In the genomic region with DNA sequence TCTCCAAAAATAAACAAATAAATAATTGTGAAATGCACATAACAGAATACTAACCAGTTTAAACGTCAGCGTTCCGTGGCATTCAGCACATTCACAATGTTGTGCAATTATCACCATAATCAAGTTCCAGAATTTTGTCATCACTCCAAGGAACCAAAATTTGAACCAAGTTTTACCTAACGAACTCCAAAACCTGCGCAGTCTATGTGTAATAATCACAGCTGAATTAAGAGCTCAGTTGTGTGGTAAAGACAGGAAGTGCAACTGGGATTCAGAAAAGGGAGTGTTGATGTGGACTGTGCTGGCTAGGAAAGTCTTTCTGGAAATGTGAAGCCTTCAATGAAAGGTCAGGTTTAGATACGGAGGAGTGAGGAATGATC, we compare ENCODE assay signal across 11 cellular contexts. TPM values are rescaled to one million over a fixed set of nuclear protein-coding genes. Genes with fewer than 3 reads are reported as not detected.
DNase-seq lines count a peak whose midpoint lies in the region; FAIRE-seq and TF ChIP-seq lines count a peak whose summit lies in the region.
"Had no signal": no experiment of that assay in that cellular context is flagged by ENCODE, and none has a peak within 500 bp of the region (broad histone marks: within the 10 kb centered on the region; RNA-seq: fewer than 3 reads in every experiment).

No MANE protein-coding gene starts in this region.

- H2AFZ ChIP-seq in mammary epithelial cell (ENCODE audit: low read depth, low read length) = no peak overlapping the region
- peak overlapping the region; percentile 95; the same call in 1 of the 2 replicates for H2AFZ ChIP-seq in PC-9

- DNase-seq in breast epithelium (ENCODE audit: low spot score in 2 of 2) (no peak), mammary epithelial cell (no peak), PC-9 (no peak), fibroblast of the aortic adventitia (ENCODE audit: low read depth) (no peak), tibial nerve (ENCODE audit: low spot score in 2 of 2) (no peak), GM19239 (ENCODE audit: insufficient read length, low spot score) (no peak), activated gamma-delta T cell treated with Interleukin-2 at 50 U/mL for 16 hours (no peak), progenitor cell of endocrine pancreas (ENCODE audit: low spot score, unreplicated experiment) (no peak)
- DNase-seq: activated naive CD4-positive, alpha-beta T cell treated with anti-CD3 and anti-CD28 coated beads, Interleukin-2, amount 50 U/mL, for 16 hours; HFFc6 had no signal

- FAIRE-seq in GM19239 (lab: Jason Lieb, UNC) = no peak

- BruUV-seq in mammary epithelial cell (replicated peaks; lab: Mats Ljungman, UMichigan) (no TSS peak), PC-9 (replicated peaks; lab: Mats Ljungman, UMichigan) (no TSS peak)

- no peak overlapping the region for H3K9ac ChIP-seq in mammary epithelial cell (ENCODE audit: insufficient read depth, low read length)

- 78% methylated on average over 6 of the region's 6 CpGs for WGBS in mammary epithelial cell (ENCODE audit: low coverage, missing lambda C conversion rate)
- WGBS in tibial nerve, 2 donors = 31 to 32% methylated on average over 6 of the region's 6 CpGs

- H3K79me2 ChIP-seq in mammary epithelial cell (ENCODE audit: insufficient read depth, low read length) = no peaks in the 10 kb centered on the region
- no peaks in the 10 kb centered on the region for H3K79me2 ChIP-seq in PC-9 (ENCODE audit: low read depth)

- no peak overlapping the region for H3K4me2 ChIP-seq in mammary epithelial cell (ENCODE audit: insufficient read depth, low read depth, low read length)
- H3K4me2 ChIP-seq in PC-9 = peak overlapping the region; percentile 93

- H3K27me3 Mint-ChIP-seq in progenitor cell of endocrine pancreas = peaks cover 35% of the 10 kb centered on the region

- in situ Hi-C loops in mammary epithelial cell (cut with MboI; ENCODE audit: low sequenced_read_pairs in 2 of 2) = no loop called here

- peaks cover 25% of the 10 kb centered on the region; the same call in 1 of the 2 replicates for H3F3A ChIP-seq in PC-9 (ENCODE audit: insufficient read depth, low read depth)

- no peaks in the 10 kb centered on the region for H3K9me2 ChIP-seq in PC-9 (ENCODE audit: insufficient read depth)

- H3K27ac Mint-ChIP-seq in progenitor cell of endocrine pancreas = no peak overlapping the region
- H3K27ac Mint-ChIP-seq: HFFc6 had no signal

- H3K4me3 ChIP-seq in breast epithelium (no peak overlapping the region), mammary epithelial cell (replicated peaks in 1 of 3; ENCODE audit: insufficient read depth in 1 of 3, low read depth in 2 of 3, low read length in 3 of 3) (no peak overlapping the region), PC-9 (peak overlapping the region; percentile 61; the same call in 1 of the 2 replicates), fibroblast of the aortic adventitia (ENCODE audit: low read depth, low read length) (no peak overlapping the region), tibial nerve (no peak overlapping the region)

- H3K9me3 ChIP-seq in breast epithelium (no peaks in the 10 kb centered on the region), mammary epithelial cell (replicated peaks; ENCODE audit: insufficient read depth, low read length) (no peaks in the 10 kb centered on the region), PC-9 (ENCODE audit: insufficient read depth, low read depth) (no peaks in the 10 kb centered on the region), tibial nerve (no peaks in the 10 kb centered on the region)

- TF ChIP-seq EP300 in tibial nerve (IDR thresholded peaks at IDR 0.05) = no peak

- H3K36me3 Mint-ChIP-seq in progenitor cell of endocrine pancreas (ENCODE audit: insufficient read depth) = no peaks in the 10 kb centered on the region

- dilution Hi-C loops in mammary epithelial cell (cut with HindIII; ENCODE audit: low sequenced_read_pairs) = no loop called here

- H4K20me1 ChIP-seq in mammary epithelial cell (ENCODE audit: insufficient read depth, low read length) = no peaks in the 10 kb centered on the region
- H4K20me1 ChIP-seq in PC-9 (ENCODE audit: insufficient read depth) = no peaks in the 10 kb centered on the region

- H3K36me3 ChIP-seq in breast epithelium (no peaks in the 10 kb centered on the region), mammary epithelial cell (ENCODE audit: insufficient read depth, low read length) (no peaks in the 10 kb centered on the region), PC-9 (ENCODE audit: low read depth) (no peaks in the 10 kb centered on the region), tibial nerve (no peaks in the 10 kb centered on the region)

- TF ChIP-seq CTCF in breast epithelium (IDR thresholded peaks at IDR 0.05) (no peak), mammary epithelial cell (conservative IDR thresholded peaks at IDR 0.05 in 1 of 2, IDR thresholded peaks at IDR 0.05 in 1 of 2; ENCODE audit: extremely low read depth in 1 of 2, insufficient read depth in 1 of 2, low read depth in 1 of 2, low read length in 2 of 2) (no peak), PC-9 (conservative IDR thresholded peaks at IDR 0.05) (no peak), fibroblast of the aortic adventitia (IDR thresholded peaks at IDR 0.05; ENCODE audit: insufficient read depth, low read length) (peak; percentile 9), tibial nerve (IDR thresholded peaks at IDR 0.05) (peak in 2 of 5 experiments; percentile 22 to 26), progenitor cell of endocrine pancreas (IDR thresholded peaks at IDR 0.05; ENCODE audit: unreplicated experiment) (no peak)

- intact Hi-C loops in breast epithelium (cut with DNase I; ENCODE audit: low total_unique reads) (no loop called here), mammary epithelial cell (cut with micrococcal nuclease) (loop anchor here (5.0 kb wide), 1 partner anchor 175 kb away; a partner anchor contains a TSS), PC-9 (cut with micrococcal nuclease; ENCODE audit: unreplicated experiment) (loop anchor here (5.0 kb wide), 1 partner anchor 305 kb away; a partner anchor contains a TSS)

- CTCF ChIA-PET in mammary epithelial cell (lab: Charles Lee; ENCODE audit: low non-redundant PET) = no interaction called here
- CTCF ChIA-PET in PC-9 (lab: Charles Lee) = interaction anchor here (0.6 to 1.3 kb wide), 4 partner anchors 10 to 110 kb away, joined by 3 to 5 read pairs (median 3); a partner anchor contains a TSS

- peaks cover 5 to 15% of the 10 kb centered on the region in 2 donors for H3K4me1 ChIP-seq in breast epithelium
- H3K4me1 ChIP-seq in mammary epithelial cell (ENCODE audit: insufficient read depth, low read length) = peaks cover 41% of the 10 kb centered on the region
- peaks cover 26% of the 10 kb centered on the region for H3K4me1 ChIP-seq in PC-9 (replicated peaks; ENCODE audit: insufficient read depth)
- peaks cover 0 to 64% (median 45%) of the 10 kb centered on the region in 4 donors for H3K4me1 ChIP-seq in tibial nerve

- H3K4me1 Mint-ChIP-seq in progenitor cell of endocrine pancreas (ENCODE audit: low read depth) = peaks cover 16% of the 10 kb centered on the region

- no peaks in the 10 kb centered on the region for H3K9me3 Mint-ChIP-seq in progenitor cell of endocrine pancreas (ENCODE audit: low read depth)
- H3K9me3 Mint-ChIP-seq: HFFc6 had no signal

- POLR2A ChIA-PET in PC-9 (lab: Charles Lee; ENCODE audit: unreplicated experiment) = no interaction called here

- H3K4me3 Mint-ChIP-seq in progenitor cell of endocrine pancreas (ENCODE audit: low read depth) = no peak overlapping the region
- H3K4me3 Mint-ChIP-seq: HFFc6 had no signal

- peak overlapping the region; percentile 90 to 96 for H3K27ac ChIP-seq in breast epithelium
- H3K27ac ChIP-seq in mammary epithelial cell (ENCODE audit: insufficient read depth, low read depth, low read length) = no peak overlapping the region
- H3K27ac ChIP-seq in PC-9 = no peak overlapping the region
- peak overlapping the region; percentile 89 to 96 (median 93) for H3K27ac ChIP-seq in tibial nerve

- TF ChIP-seq POLR2A in breast epithelium (IDR thresholded peaks at IDR 0.05) (no peak), tibial nerve (IDR thresholded peaks at IDR 0.05) (no peak)

- peaks cover 0 to 3% of the 10 kb centered on the region in 2 donors for H3K27me3 ChIP-seq in breast epithelium
- no peaks in the 10 kb centered on the region for H3K27me3 ChIP-seq in mammary epithelial cell (ENCODE audit: insufficient read depth, low read length)
- H3K27me3 ChIP-seq in PC-9 (ENCODE audit: insufficient read depth, low read depth) = peaks cover 4% of the 10 kb centered on the region; the same call in 1 of the 2 replicates
- H3K27me3 ChIP-seq in tibial nerve = peaks cover 0 to 16% of the 10 kb centered on the region in 2 donors

RNA-seq across cellular contexts. Expression of a gene that starts 5.4 kb away (rescaled TPM):
- 1,000 to 10,000 TPM in 1 of 3 donors, 100 to 1,000 TPM in 2; 170 to 1,725 (median 408) TPM for total RNA-seq in breast epithelium
- 100 to 1,000 TPM in 1 of 2 donors, 10 to 100 TPM in 1; 47.2 to 409 TPM for total RNA-seq in mammary epithelial cell
- polyA plus RNA-seq in mammary epithelial cell = 75.0 TPM
- 36.1 TPM for polyA minus RNA-seq in mammary epithelial cell
- total RNA-seq in PC-9 (2021) = 38.8 and 54.5 TPM in 2 replicates
- total RNA-seq in fibroblast of the aortic adventitia (ENCODE audit: low replicate concordance) = 2.2 and 52.1 TPM in 2 replicates
- 1,000 to 10,000 TPM in 1 of 4 donors, 100 to 1,000 TPM in 3; 612 to 1,198 (median 830) TPM for total RNA-seq in tibial nerve
- 9.8 and 12.7 TPM in 2 replicates for total RNA-seq in progenitor cell of endocrine pancreas

RNA-seq across cellular contexts. Expression of a gene that starts 12.0 kb away (rescaled TPM):
- total RNA-seq in breast epithelium (10 to 100 TPM in 1 of 3 donors, 1 to 10 TPM in 2; 8.8 to 11.2 (median 9.7) TPM), mammary epithelial cell (10 to 100 TPM in 1 of 2 donors, 1 to 10 TPM in 1; 3.7 to 34.4 TPM), PC-9 (2021) (55.0 and 64.3 TPM in 2 replicates), fibroblast of the aortic adventitia (ENCODE audit: low replicate concordance) (4.7 and 7.1 TPM in 2 replicates), tibial nerve (10 to 100 TPM; 13.8 to 19.2 (median 15.9) TPM), progenitor cell of endocrine pancreas (30.3 and 34.2 TPM in 2 replicates)
- 39.1 TPM for polyA plus RNA-seq in mammary epithelial cell
- polyA minus RNA-seq in mammary epithelial cell = 66.6 TPM

RNA-seq across cellular contexts. Expression of a gene that starts 18.3 kb away (rescaled TPM):
- total RNA-seq in breast epithelium (10 to 100 TPM; 14.3 to 55.0 (median 38.0) TPM), mammary epithelial cell (under 1 TPM in 1 of 2 donors, not detected in 1; 0.50 TPM), PC-9 (2021) (not detected in 2 replicates), fibroblast of the aortic adventitia (ENCODE audit: low replicate concordance) (5.3 and 90.8 TPM in 2 replicates), tibial nerve (10 to 100 TPM; 12.5 to 55.2 (median 34.1) TPM), progenitor cell of endocrine pancreas (0.31 and 0.40 TPM in 2 replicates)
- 0.07 TPM for polyA plus RNA-seq in mammary epithelial cell
- polyA minus RNA-seq in mammary epithelial cell = not detected
- total RNA-seq: NCI-H460 had no signal

RNA-seq across cellular contexts. Expression of a gene that starts 24.2 kb away (rescaled TPM):
- under 1 TPM in 1 of 3 donors, not detected in 2; 0.16 TPM for total RNA-seq in breast epithelium
- total RNA-seq in mammary epithelial cell = not detected
- polyA plus RNA-seq in mammary epithelial cell = not detected
- polyA minus RNA-seq in mammary epithelial cell = not detected
- total RNA-seq in PC-9 (2021) = not detected in 2 replicates
- total RNA-seq in fibroblast of the aortic adventitia (ENCODE audit: low replicate concordance) = 0.08 TPM in 1 of 2 replicates, not detected in the other
- total RNA-seq in tibial nerve = under 1 TPM in 1 of 4 donors, not detected in 3; 0.44 TPM
- total RNA-seq in progenitor cell of endocrine pancreas = not detected in 2 replicates
- total RNA-seq: HFFc6, NCI-H460 had no signal

RNA-seq across cellular contexts. Expression of a gene that starts 59.1 kb away (rescaled TPM):
- total RNA-seq in breast epithelium (1 to 10 TPM in 2 of 3 donors, under 1 TPM in 1; 0.48 to 3.8 (median 2.0) TPM), mammary epithelial cell (1 to 10 TPM; 2.7 to 3.0 TPM), PC-9 (2021) (2.1 and 2.7 TPM in 2 replicates), fibroblast of the aortic adventitia (ENCODE audit: low replicate concordance) (0.36 TPM in 1 of 2 replicates, not detected in the other), tibial nerve (10 to 100 TPM in 2 of 4 donors, 1 to 10 TPM in 2; 2.1 to 18.4 (median 11.6) TPM), progenitor cell of endocrine pancreas (5.1 and 6.3 TPM in 2 replicates)
- 1.3 TPM for polyA plus RNA-seq in mammary epithelial cell
- 0.88 TPM for polyA minus RNA-seq in mammary epithelial cell

Comparison
In these comparisons a context has a peak if more than half of its experiments do, and no peak if none do; other contexts are left out.
1. H3K27ac ChIP-seq: peak in breast epithelium (2 of 2) and tibial nerve (4 of 4); none in mammary epithelial cell (single experiment) and PC-9 (single experiment).